ENCODE assay signal across 8 cellular contexts in the genomic region with DNA sequence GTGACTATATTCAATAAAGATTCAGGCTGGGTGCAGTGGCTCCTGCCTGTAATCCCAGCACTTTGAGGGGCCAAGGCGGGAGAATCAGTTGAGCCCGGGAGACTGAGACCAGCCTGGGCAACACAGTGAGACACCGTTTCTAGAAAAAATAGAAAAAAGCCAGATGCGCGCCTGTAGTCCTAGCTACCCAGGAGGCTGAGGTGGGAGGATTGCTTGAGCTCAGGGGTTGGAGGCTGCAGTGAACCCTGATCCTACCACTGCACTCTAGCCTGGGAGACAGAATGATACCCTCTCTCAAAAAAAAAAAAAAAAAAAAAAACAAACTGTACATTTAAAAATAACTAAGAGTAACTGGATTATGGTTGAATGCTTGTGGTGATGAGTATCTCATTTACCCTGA. TPM values are rescaled to one million over a fixed set of nuclear protein-coding genes. Genes with fewer than 3 reads are reported as not detected.
DNase-seq lines count a peak whose midpoint lies in the region; ATAC-seq and TF ChIP-seq lines count a peak whose summit lies in the region.

No MANE protein-coding gene starts in this region.

- no peak overlapping the region for H3K27ac Mint-ChIP-seq in naive thymus-derived CD8-positive, alpha-beta T cell

- POLR2A ChIA-PET in naive thymus-derived CD8-positive, alpha-beta T cell (lab: Charles Lee): interaction anchor here (1.7 kb wide), 1 partner anchor 189 kb away, joined by 6 read pairs; the partner anchor contains the start of gene BBS12

- TF ChIP-seq CTCF in AG10803 (conservative IDR thresholded peaks at IDR 0.05; ENCODE audit: low read length) (no peak), cardiac fibroblast (IDR thresholded peaks at IDR 0.05; ENCODE audit: low read depth, low read length) (no peak)

- no peaks in the 10 kb centered on the region for H3K9me3 Mint-ChIP-seq in naive thymus-derived CD8-positive, alpha-beta T cell

- H3K27me3 Mint-ChIP-seq in naive thymus-derived CD8-positive, alpha-beta T cell: peaks cover 0 to 2% (median 0%) of the 10 kb centered on the region in 5 donors

- H3K4me3 ChIP-seq in AG10803 (ENCODE audit: low read length) (peak overlapping the region; percentile 84), cardiac fibroblast (replicated peaks in 1 of 2; ENCODE audit: low read depth in 2 of 2, low read length in 2 of 2) (peak overlapping the region; percentile 82 to 95)
- H3K4me3 ChIP-seq in Jurkat, Clone E6-1 (ENCODE audit: low read length): peak overlapping the region; percentile 75

- DNase-seq in AG10803 (ENCODE audit: low read depth): no peak
- DNase-seq in Jurkat, Clone E6-1 (ENCODE audit: low read depth, low spot score): no peak
- no peak for DNase-seq in cardiac fibroblast (ENCODE audit: low read depth in 2 of 2)
- DNase-seq in naive thymus-derived CD8-positive, alpha-beta T cell: no peak
- DNase-seq in stimulated activated CD4-positive, alpha-beta T cell treated with anti-CD3 and anti-CD28 coated beads, Interleukin-2, amount 100 ng/mL, for 24 hours: no peak
- DNase-seq in DMS153 treated with DMSO at 0.1 percent for 48 hours (lab: John Stamatoyannopoulos, UW; ENCODE audit: unreplicated experiment): no peak
- no peak for DNase-seq in NCI-H146 (lab: John Stamatoyannopoulos, UW)
- no peak for DNase-seq in NCI-H1105 treated with DMSO at 0.1 percent for 48 hours (lab: John Stamatoyannopoulos, UW)

- peaks cover 0 to 6% (median 4%) of the 10 kb centered on the region in 4 donors for H3K4me1 Mint-ChIP-seq in naive thymus-derived CD8-positive, alpha-beta T cell

- no peak for ATAC-seq in naive thymus-derived CD8-positive, alpha-beta T cell

- no peaks in the 10 kb centered on the region for H3K36me3 Mint-ChIP-seq in naive thymus-derived CD8-positive, alpha-beta T cell

- H3K4me3 Mint-ChIP-seq in naive thymus-derived CD8-positive, alpha-beta T cell: peak overlapping the region in 9 of 10 donors; percentile 56 to 100 (median 65)

RNA-seq across cellular contexts. Expression of gene NUDT6, which starts 1.1 kb away (rescaled TPM):
- 7.9 TPM for polyA plus RNA-seq in Jurkat, Clone E6-1 (2012; ENCODE audit: insufficient read depth, insufficient read length)
- total RNA-seq in naive thymus-derived CD8-positive, alpha-beta T cell: 1 to 10 TPM; 3.1 TPM
- 1 to 10 TPM; 2.5 to 3.1 (median 2.9) TPM for polyA plus RNA-seq in naive thymus-derived CD8-positive, alpha-beta T cell
